8 cellular contexts compared by ENCODE assay signal in genomic region chr10:22712246-22712958, GRCh38. TPM values are rescaled to one million over a fixed set of nuclear protein-coding genes. Genes with fewer than 3 reads are reported as not detected.
DNase-seq lines count a peak whose midpoint lies in the region; ATAC-seq and TF ChIP-seq lines count a peak whose summit lies in the region.

No MANE protein-coding gene starts in this region.

- peaks cover 20 to 46% (median 22%) of the 10 kb centered on the region in 10 experiments; a peak in 19 of 20 replicates for H3K4me1 ChIP-seq in BLaER1 treated with 17β-estradiol and CSF1 and Interleukin-3, amounts not matched to agents 10 nM and 100 nM
- H3K4me1 ChIP-seq in effector memory CD4-positive, alpha-beta T cell (ENCODE audit: control insufficient read depth, insufficient read depth, low read length, poor library complexity, severe bottlenecking) = peaks cover 42% of the 10 kb centered on the region

- peak overlapping the region; percentile 86 for H3K4me3 Mint-ChIP-seq in nephron progenitor cell

- H3K27me3 ChIP-seq in BLaER1 treated with 17β-estradiol and CSF1 and Interleukin-3, amounts not matched to agents 10 nM and 100 nM = peaks cover 0 to 45% (median 29%) of the 10 kb centered on the region in 11 experiments; a peak in 20 of 22 replicates
- no peaks in the 10 kb centered on the region for H3K27me3 ChIP-seq in MG63
- no peaks in the 10 kb centered on the region for H3K27me3 ChIP-seq in effector memory CD4-positive, alpha-beta T cell (replicated peaks; ENCODE audit: control insufficient read depth, insufficient read depth, low read length, poor library complexity, severe bottlenecking)

- H3K4me2 ChIP-seq in BLaER1 treated with 17β-estradiol and CSF1 and Interleukin-3, amounts not matched to agents 10 nM and 100 nM = peak overlapping the region; percentile 83 to 100 (median 98)

- peaks cover 22% of the 10 kb centered on the region for H3K27me3 Mint-ChIP-seq in nephron progenitor cell (ENCODE audit: low read depth, poor library complexity)

- peak overlapping the region in 1 of 11 experiments; percentile 91; a peak in 2 of 22 replicates for H3K27ac ChIP-seq in BLaER1 treated with 17β-estradiol and CSF1 and Interleukin-3, amounts not matched to agents 10 nM and 100 nM
- H3K27ac ChIP-seq in effector memory CD4-positive, alpha-beta T cell (ENCODE audit: insufficient read depth, low read length, poor library complexity, severe bottlenecking) = peak overlapping the region; percentile 81

- no peak for ATAC-seq in GM21576 (IDR thresholded peaks at IDR 0.05; ENCODE audit: unreplicated experiment)

- peak overlapping the region; percentile 81 to 98 (median 92); a peak in 19 of 20 replicates for H3K4me3 ChIP-seq in BLaER1 treated with 17β-estradiol and CSF1 and Interleukin-3, amounts not matched to agents 10 nM and 100 nM
- peak overlapping the region; percentile 79 for H3K4me3 ChIP-seq in MG63
- H3K4me3 ChIP-seq in effector memory CD4-positive, alpha-beta T cell (ENCODE audit: insufficient read depth, low read depth, low read length, poor library complexity, severe bottlenecking) = peak overlapping the region; percentile 95

- peak overlapping the region in 8 of 11 experiments; percentile 82 to 93 (median 90); a peak in 14 of 22 replicates for H3K9ac ChIP-seq in BLaER1 treated with 17β-estradiol and CSF1 and Interleukin-3, amounts not matched to agents 10 nM and 100 nM

- H3K36me3 ChIP-seq in BLaER1 treated with 17β-estradiol and CSF1 and Interleukin-3, amounts not matched to agents 10 nM and 100 nM = peaks cover 0 to 11% (median 0%) of the 10 kb centered on the region in 11 experiments; a peak in 5 of 22 replicates
- no peaks in the 10 kb centered on the region for H3K36me3 ChIP-seq in MG63
- no peaks in the 10 kb centered on the region for H3K36me3 ChIP-seq in effector memory CD4-positive, alpha-beta T cell (ENCODE audit: control insufficient read depth, insufficient read depth, low read length)

- peaks cover 46% of the 10 kb centered on the region for H3K4me1 Mint-ChIP-seq in nephron progenitor cell

- TF ChIP-seq CTCF in nephron progenitor cell (IDR thresholded peaks at IDR 0.05) = no peak

- no peak overlapping the region for H3K27ac Mint-ChIP-seq in nephron progenitor cell

- no peaks in the 10 kb centered on the region for H3K36me3 Mint-ChIP-seq in nephron progenitor cell (ENCODE audit: low read depth)

- peaks cover 52 to 66% (median 61%) of the 10 kb centered on the region in 11 experiments for H4K20me1 ChIP-seq in BLaER1 treated with 17β-estradiol and CSF1 and Interleukin-3, amounts not matched to agents 10 nM and 100 nM

- no peaks in the 10 kb centered on the region for H3K9me3 Mint-ChIP-seq in nephron progenitor cell

- DNase-seq in MG63 (no peak), nephron progenitor cell (no peak), SHP77 (lab: John Stamatoyannopoulos, UW) (no peak), HEK293T (ENCODE audit: extremely low spot score) (no peak), NCI-H1417 (lab: John Stamatoyannopoulos, UW) (no peak)
- no peak for DNase-seq in effector memory CD4-positive, alpha-beta T cell

- POLR2A ChIA-PET in HEK293T (lab: Yijun Ruan, JAX) = interaction anchor here (0.7 to 1.3 kb wide), 3 partner anchors 16 to 82 kb away, joined by 3 to 4 read pairs (median 3); no protein-coding TSS in a partner anchor

- peaks cover 0 to 16% (median 3%) of the 10 kb centered on the region in 11 experiments; a peak in 3 of 22 replicates for H3K9me3 ChIP-seq in BLaER1 treated with 17β-estradiol and CSF1 and Interleukin-3, amounts not matched to agents 10 nM and 100 nM (replicated peaks in 1 of 11)
- H3K9me3 ChIP-seq in MG63 = no peaks in the 10 kb centered on the region
- no peaks in the 10 kb centered on the region for H3K9me3 ChIP-seq in effector memory CD4-positive, alpha-beta T cell (ENCODE audit: control insufficient read depth, low read length)

- CTCF ChIA-PET in HEK293T (lab: Yijun Ruan, JAX) = interaction anchor here (0.6 to 0.7 kb wide), 2 partner anchors 153 to 162 kb away, joined by 3 read pairs; no protein-coding TSS in a partner anchor

TF ChIP-seq in HEK293T, 16 proteins besides CTCF, POLR2A, EP300 and RAD21:
- TF ChIP-seq SUZ12 (IDR thresholded peaks at IDR 0.05) (no peak), FOXK2 (IDR thresholded peaks at IDR 0.05) (no peak), LEF1 (IDR thresholded peaks at IDR 0.05; ENCODE audit: borderline replicate concordance) (no peak), L3MBTL2 (conservative IDR thresholded peaks at IDR 0.05) (no peak), HDGF (IDR thresholded peaks at IDR 0.05; ENCODE audit: borderline replicate concordance) (no peak), CTBP1 (IDR thresholded peaks at IDR 0.05; ENCODE audit: borderline replicate concordance) (no peak), FOXA1 (IDR thresholded peaks at IDR 0.05) (no peak), ARNT (IDR thresholded peaks at IDR 0.05) (no peak), SP1 (IDR thresholded peaks at IDR 0.05) (no peak), BHLHE40 (IDR thresholded peaks at IDR 0.05; ENCODE audit: borderline replicate concordance) (no peak), PKNOX1 (IDR thresholded peaks at IDR 0.05) (no peak), ELF4 (IDR thresholded peaks at IDR 0.05) (no peak), FOXM1 (IDR thresholded peaks at IDR 0.05; ENCODE audit: borderline replicate concordance) (no peak), NFRKB (IDR thresholded peaks at IDR 0.05) (no peak), ZNF384 (IDR thresholded peaks at IDR 0.05) (no peak), TARDBP (IDR thresholded peaks at IDR 0.05) (no peak)

RNA-seq across cellular contexts. Expression of gene PIP4K2A, which starts 2.0 kb away (rescaled TPM):
- 17.4 and 17.8 TPM in 2 replicates for total RNA-seq in MG63 (2014; rRNA removed; shearing (Covaris generic); ENCODE audit: low replicate concordance)
